In genomic region chr7:23373151-23374004, GRCh38 we compare ENCODE assay signal across 8 cellular contexts.
DNase-seq lines count a peak whose midpoint lies in the region; ATAC-seq and TF ChIP-seq lines count a peak whose summit lies in the region.

No MANE protein-coding gene starts in this region.

- 0 out of 2 replicates have a peak overlapping the region, but pooled peaks have one; percentile 13 for H3K14ac ChIP-seq in IMR-90 (replicated peaks; ENCODE audit: low read depth, low read length)

- H2BK20ac ChIP-seq in IMR-90 (ENCODE audit: low read depth, low read length) = no peak overlapping the region

- H2AK5ac ChIP-seq in IMR-90 (ENCODE audit: low read depth, low read length) = no peak overlapping the region

- H3K9me3 Mint-ChIP-seq in activated CD4-positive, alpha-beta T cell treated with anti-CD3 and anti-CD28 coated beads for 36 hours (ENCODE audit: low read depth) = no peaks in the 10 kb centered on the region
- H3K9me3 Mint-ChIP-seq in memory B cell (no peaks in the 10 kb centered on the region), CD14-positive monocyte (peaks cover 0 to 3% (median 0%) of the 10 kb centered on the region in 7 donors)

- H3K79me1 ChIP-seq in IMR-90 (ENCODE audit: low read depth in 1 of 2, low read length in 2 of 2) = peaks cover 55 to 86% of the 10 kb centered on the region in 2 experiments

- POLR2A ChIA-PET in IMR-90 (lab: Charles Lee; ENCODE audit: unreplicated experiment) = no interaction called here
- POLR2A ChIA-PET in activated CD4-positive, alpha-beta T cell treated with anti-CD3 and anti-CD28 coated beads for 36 hours (lab: Charles Lee) = interaction anchor here (0.5 to 1.2 kb wide), 5 partner anchors 17 to 1428 kb away, joined by 3 to 6 read pairs (median 4); no protein-coding TSS in a partner anchor

- no peak overlapping the region for H3K9ac ChIP-seq in IMR-90 (ENCODE audit: low read depth, low read length)

- 0 out of 3 replicates have a peak overlapping the region, but pooled peaks have one; percentile 15 for H2BK15ac ChIP-seq in IMR-90 (ENCODE audit: low read depth, low read length)

- no peak overlapping the region for H3K18ac ChIP-seq in IMR-90 (ENCODE audit: low read depth, low read length)

- H3K9me3 ChIP-seq in IMR-90 (ENCODE audit: control insufficient read depth, insufficient read depth, low read length) = no peaks in the 10 kb centered on the region
- no peaks in the 10 kb centered on the region for H3K9me3 ChIP-seq in gastroesophageal sphincter

- no peaks in the 10 kb centered on the region for H3K36me3 Mint-ChIP-seq in activated CD4-positive, alpha-beta T cell treated with anti-CD3 and anti-CD28 coated beads for 36 hours (ENCODE audit: low read depth)
- no peaks in the 10 kb centered on the region for H3K36me3 Mint-ChIP-seq in memory B cell
- no peaks in the 10 kb centered on the region for H3K36me3 Mint-ChIP-seq in CD14-positive monocyte

- H4K20me1 ChIP-seq in IMR-90 (ENCODE audit: insufficient read depth, low read length) = peaks cover 44% of the 10 kb centered on the region; the same call in 1 of the 2 replicates

- H3K4ac ChIP-seq in IMR-90 (ENCODE audit: low read depth, low read length) = no peak overlapping the region

- H3K27me3 ChIP-seq in IMR-90 (ENCODE audit: control insufficient read depth, insufficient read depth, low read length) (no peaks in the 10 kb centered on the region), gastroesophageal sphincter (no peaks in the 10 kb centered on the region)

- in situ Hi-C loops in IMR-90 (cut with MboI; ENCODE audit: low sequenced_read_pairs) = no loop called here

- peaks cover 13% of the 10 kb centered on the region for H3K4me1 ChIP-seq in IMR-90 (ENCODE audit: control insufficient read depth, insufficient read depth, low read length)
- no peaks in the 10 kb centered on the region for H3K4me1 ChIP-seq in gastroesophageal sphincter

- H3K27ac Mint-ChIP-seq in activated CD4-positive, alpha-beta T cell treated with anti-CD3 and anti-CD28 coated beads for 36 hours = peak overlapping the region; percentile 84
- peak overlapping the region; percentile 95 for H3K27ac Mint-ChIP-seq in memory B cell
- peak overlapping the region in 2 of 7 donors; percentile 29 to 71 for H3K27ac Mint-ChIP-seq in CD14-positive monocyte

- H2BK120ac ChIP-seq in IMR-90 (ENCODE audit: low read depth, low read length) = no peak overlapping the region

- H3K4me3 ChIP-seq in IMR-90 (ENCODE audit: insufficient read depth, low read depth, low read length) = no peak overlapping the region
- H3K4me3 ChIP-seq in gastroesophageal sphincter = no peak overlapping the region

- H3K27ac ChIP-seq in IMR-90 (ENCODE audit: insufficient read depth, low read length) (no peak overlapping the region), gastroesophageal sphincter (no peak overlapping the region)

- no TSS peak for BruUV-seq in IMR-90 (replicated peaks; lab: Mats Ljungman, UMichigan)

- intact Hi-C loops in IMR-90 (cut with micrococcal nuclease) = no loop called here
- intact Hi-C loops in activated CD4-positive, alpha-beta T cell treated with anti-CD3 and anti-CD28 coated beads for 36 hours (cut with DNase I, micrococcal nuclease) = loop anchor here (1.0 to 10.0 kb wide), 11 partner anchors 16 to 1381 kb away; partner anchors contain the start of genes GSDME (in 1 of the 2), IGF2BP3 (in 1 of the 2) and TRA2A (in 1 of the 2)
- intact Hi-C loops in CD14-positive monocyte (cut with micrococcal nuclease) = no loop called here

- H3K56ac ChIP-seq in IMR-90 (ENCODE audit: extremely low read depth, insufficient read depth, low read length) = no peak overlapping the region

- no peak overlapping the region for H3K4me2 ChIP-seq in IMR-90 (ENCODE audit: low read depth, low read length)

- ATAC-seq in GM21390 (IDR thresholded peaks at IDR 0.05; ENCODE audit: unreplicated experiment) = peak; percentile 59
- ATAC-seq in IMR-90 (ENCODE audit: low read depth) = no peak
- peak; percentile 84 for ATAC-seq in activated CD4-positive, alpha-beta T cell treated with anti-CD3 and anti-CD28 coated beads for 36 hours
- ATAC-seq in memory B cell (ENCODE audit: low read depth) = peak; percentile 82
- ATAC-seq in gastroesophageal sphincter = no peak

- H3K9me1 ChIP-seq in IMR-90 (ENCODE audit: insufficient read depth, low read length) = peaks cover 16% of the 10 kb centered on the region

- no CpG with 5 or more reads among the region's 6 CpGs for WGBS in IMR-90 (ENCODE audit: extremely low coverage in 2 of 2, insufficient read length in 1 of 2), 2 experiments
- 78 to 87% methylated on average over 4 to 6 of the region's 6 CpGs for WGBS in gastroesophageal sphincter (ENCODE audit: low coverage in 1 of 2), 2 donors

- peak overlapping the region; percentile 16 for H3K4me3 Mint-ChIP-seq in activated CD4-positive, alpha-beta T cell treated with anti-CD3 and anti-CD28 coated beads for 36 hours
- H3K4me3 Mint-ChIP-seq in memory B cell (peak overlapping the region; percentile 63), CD14-positive monocyte (no peak overlapping the region)

- no peak overlapping the region for H4K5ac ChIP-seq in IMR-90 (ENCODE audit: low read depth, low read length)

- TF ChIP-seq CTCF in IMR-90 (conservative IDR thresholded peaks at IDR 0.05; ENCODE audit: low read depth, low read length) (no peak), CD14-positive monocyte (IDR thresholded peaks at IDR 0.05) (no peak), gastroesophageal sphincter (IDR thresholded peaks at IDR 0.05) (no peak)

- H2BK5ac ChIP-seq in IMR-90 (ENCODE audit: low read depth, low read length, poor library complexity, severe bottlenecking) = peak overlapping the region; percentile 7

- TF ChIP-seq EP300 in gastroesophageal sphincter (IDR thresholded peaks at IDR 0.05) = no peak

- peaks cover 10% of the 10 kb centered on the region for H3K27me3 Mint-ChIP-seq in activated CD4-positive, alpha-beta T cell treated with anti-CD3 and anti-CD28 coated beads for 36 hours
- peaks cover 5% of the 10 kb centered on the region for H3K27me3 Mint-ChIP-seq in memory B cell
- peaks cover 0 to 3% (median 1%) of the 10 kb centered on the region in 3 donors for H3K27me3 Mint-ChIP-seq in CD14-positive monocyte (ENCODE audit: low read depth in 3 of 3)

- H3K4me1 Mint-ChIP-seq in activated CD4-positive, alpha-beta T cell treated with anti-CD3 and anti-CD28 coated beads for 36 hours = peaks cover 65% of the 10 kb centered on the region
- H3K4me1 Mint-ChIP-seq in memory B cell (peaks cover 25% of the 10 kb centered on the region), CD14-positive monocyte (peaks cover 10% of the 10 kb centered on the region)

- H3K36me3 ChIP-seq in IMR-90 (ENCODE audit: control insufficient read depth, insufficient read depth, low read length) (peaks cover 5% of the 10 kb centered on the region), gastroesophageal sphincter (no peaks in the 10 kb centered on the region)

- H3K23ac ChIP-seq in IMR-90 (ENCODE audit: low read depth, low read length) = no peak overlapping the region

- TF ChIP-seq POLR2A in IMR-90 (IDR thresholded peaks at IDR 0.05; ENCODE audit: low read depth, low read length) (no peak), gastroesophageal sphincter (IDR thresholded peaks at IDR 0.05) (no peak)

- H2AFZ ChIP-seq in IMR-90 (replicated peaks; ENCODE audit: low read length, poor library complexity) = no peak overlapping the region

- no peak overlapping the region for H4K91ac ChIP-seq in IMR-90 (ENCODE audit: insufficient read depth, low read depth, low read length)

- CTCF ChIA-PET in IMR-90 (lab: Yijun Ruan, JAX) = no interaction called here
- CTCF ChIA-PET in activated CD4-positive, alpha-beta T cell treated with anti-CD3 and anti-CD28 coated beads for 36 hours (lab: Charles Lee) = interaction anchor here (0.6 to 3.7 kb wide), 10 partner anchors 13 to 166 kb away, joined by 3 to 15 read pairs (median 4); no protein-coding TSS in a partner anchor

- TF ChIP-seq RAD21 in IMR-90 (IDR thresholded peaks at IDR 0.05; ENCODE audit: low read length) = no peak

- no peak overlapping the region for H2AK9ac ChIP-seq in IMR-90 (replicated peaks; ENCODE audit: low read depth, low read length, poor library complexity)

- 0 out of 4 replicates have a peak overlapping the region, but pooled peaks of 1 of the 2 experiments have one; percentile 41 for H4K8ac ChIP-seq in IMR-90 (ENCODE audit: low read depth in 2 of 2, low read length in 2 of 2)

- dilution Hi-C loops in IMR-90 (cut with HindIII; ENCODE audit: low sequenced_read_pairs, unreplicated experiment) = no loop called here

- DNase-seq in COR-L47 (lab: John Stamatoyannopoulos, UW) (peak; percentile 17), IMR-90 (peak; percentile 73), memory B cell (ENCODE audit: low spot score in 2 of 2) (peak in 1 of 2 donors; percentile 49), CD14-positive monocyte (ENCODE audit: low spot score) (no peak), SKM-1 treated with dmso at 0.1 percent for 144 hours (lab: John Stamatoyannopoulos, UW; ENCODE audit: unreplicated experiment) (no peak)
- DNase-seq in activated CD4-positive, alpha-beta T cell treated with anti-CD3 and anti-CD28 coated beads for 36 hours = peak; percentile 80

TF ChIP-seq in IMR-90, 13 proteins besides CTCF, POLR2A, EP300 and RAD21:
- TF ChIP-seq CEBPB (IDR thresholded peaks at IDR 0.05; ENCODE audit: low read depth, low read length) = no peak

Comparison
In these comparisons a context has a peak if more than half of its experiments do, and no peak if none do; other contexts are left out.
1. DNase-seq: peak in COR-L47 (single experiment), IMR-90 (single experiment) and activated CD4-positive, alpha-beta T cell treated with anti-CD3 and anti-CD28 coated beads for 36 hours (single experiment); none in CD14-positive monocyte (single experiment) and SKM-1 treated with dmso at 0.1 percent for 144 hours (single experiment).
2. ATAC-seq: peak in GM21390 (single experiment), activated CD4-positive, alpha-beta T cell treated with anti-CD3 and anti-CD28 coated beads for 36 hours (single experiment) and memory B cell (single experiment); none in IMR-90 (single experiment) and gastroesophageal sphincter (single experiment).
3. H3K4me3 Mint-ChIP-seq: peak in activated CD4-positive, alpha-beta T cell treated with anti-CD3 and anti-CD28 coated beads for 36 hours (single experiment) and memory B cell (single experiment); none in CD14-positive monocyte (0 of 2).
4. intact Hi-C loops: an anchor here in activated CD4-positive, alpha-beta T cell treated with anti-CD3 and anti-CD28 coated beads for 36 hours (1.0 to 10.0 kb wide); none called in IMR-90 and CD14-positive monocyte.